Comparison of ENCODE assay signal across 1 cellular context in genomic region chr1:167747988-167748387, GRCh38.
TF ChIP-seq lines count a peak whose summit lies in the region.

No MANE protein-coding gene starts in this region.

TF ChIP-seq in HepG2, 621 proteins besides CTCF, POLR2A, EP300 and RAD21:
- TF ChIP-seq NFE2L2 (IDR thresholded peaks at IDR 0.05; ENCODE audit: low read length), result peak; percentile 32; the same call in 1 of the 2 replicates
- peak; percentile 98 for TF ChIP-seq MAFF (IDR thresholded peaks at IDR 0.05; ENCODE audit: low read depth, low read length)
- no peak for TF ChIP-seq PRPF4 (IDR thresholded peaks at IDR 0.05; ENCODE audit: low read depth, low read length, poor library complexity, severe bottlenecking)
- TF ChIP-seq MAFK (conservative IDR thresholded peaks at IDR 0.05 in 1 of 2, IDR thresholded peaks at IDR 0.05 in 1 of 2; ENCODE audit: low read length in 2 of 2), result peak; percentile 96 to 98
- TF ChIP-seq SRF (IDR thresholded peaks at IDR 0.05; ENCODE audit: low read depth, low read length), result no peak
- TF ChIP-seq ZNF652 (CRISPR knock-in tag; IDR thresholded peaks at IDR 0.05; ENCODE audit: borderline replicate concordance, low read depth), result peak; percentile 66
- no peak for TF ChIP-seq SPEN (CRISPR knock-in tag; IDR thresholded peaks at IDR 0.05; ENCODE audit: low read depth)
